9 cellular contexts compared by ENCODE assay signal in genomic region chr18:813405-814071, GRCh38. TPM values are rescaled to one million over a fixed set of nuclear protein-coding genes. Genes with fewer than 3 reads are reported as not detected.
DNase-seq lines count a peak whose midpoint lies in the region; ATAC-seq, FAIRE-seq and TF ChIP-seq lines count a peak whose summit lies in the region.
"Had no signal": no experiment of that assay in that cellular context is flagged by ENCODE, and none has a peak within 500 bp of the region (broad histone marks: within the 10 kb centered on the region; RNA-seq: fewer than 3 reads in every experiment).

No MANE protein-coding gene starts in this region.

- H2AFZ ChIP-seq in GM23248: peak overlapping the region; percentile 87
- H2AFZ ChIP-seq in endothelial cell of umbilical vein (ENCODE audit: low read depth, low read length): no peak overlapping the region

- no peaks in the 10 kb centered on the region for H3K36me3 ChIP-seq in GM23248 (ENCODE audit: low read depth)
- H3K36me3 ChIP-seq in SJCRH30: no peaks in the 10 kb centered on the region
- no peaks in the 10 kb centered on the region for H3K36me3 ChIP-seq in endothelial cell of umbilical vein (ENCODE audit: control insufficient read depth in 2 of 2, extremely low read depth in 1 of 2, insufficient read depth in 2 of 2, low read length in 2 of 2)
- H3K36me3 ChIP-seq in sigmoid colon: no peaks in the 10 kb centered on the region
- H3K36me3 ChIP-seq in adrenal gland (replicated peaks in 1 of 2): no peaks in the 10 kb centered on the region

- H3K9ac ChIP-seq in GM23248 (no peak overlapping the region; the same call in 1 of the 2 replicates), endothelial cell of umbilical vein (replicated peaks; ENCODE audit: extremely low read depth, insufficient read depth, low read length) (peak overlapping the region; percentile 89)

- intact Hi-C loops in endothelial cell of umbilical vein (cut with micrococcal nuclease): loop anchor here (1.0 to 2.0 kb wide), 2 partner anchors 17 to 35 kb away; no protein-coding TSS in a partner anchor
- intact Hi-C loops in sigmoid colon (cut with DNase I): loop anchor here (5.0 to 10.0 kb wide), 2 partner anchors 101 to 549 kb away; partner anchors contain the start of genes ENOSF1 and THOC1
- intact Hi-C loops in adrenal gland (cut with DNase I): loop anchor here in 1 of 2 donors (5.0 kb wide), 1 partner anchor 71 kb away; no protein-coding TSS in a partner anchor

- dilution Hi-C loops in endothelial cell of umbilical vein (cut with MboI; ENCODE audit: extremely low pct_ligation_motif_present, low sequenced_read_pairs): no loop called here

- H3K27ac ChIP-seq in GM23248 (no peak overlapping the region), SJCRH30 (no peak overlapping the region), endothelial cell of umbilical vein (ENCODE audit: insufficient read depth, low read depth, low read length) (peak overlapping the region; percentile 90), sigmoid colon (peak overlapping the region; percentile 95 to 97 (median 97)), adrenal gland (peak overlapping the region in 2 of 5 donors; percentile 95 to 98)

- TF ChIP-seq POLR2A in endothelial cell of umbilical vein (IDR thresholded peaks at IDR 0.05; ENCODE audit: low read depth, low read length) (no peak), sigmoid colon (IDR thresholded peaks at IDR 0.05) (no peak), adrenal gland (IDR thresholded peaks at IDR 0.05) (no peak)

- in situ Hi-C loops in GM23248 (cut with MboI): no loop called here

- no peak for TF ChIP-seq CTCF in endothelial cell of umbilical vein (IDR thresholded peaks at IDR 0.05; ENCODE audit: extremely low read depth in 1 of 2, insufficient read depth in 1 of 2, low read depth in 1 of 2, low read length in 2 of 2)
- no peak for TF ChIP-seq CTCF in sigmoid colon (IDR thresholded peaks at IDR 0.05)
- no peak for TF ChIP-seq CTCF in adrenal gland (IDR thresholded peaks at IDR 0.05)

- H3K9me1 ChIP-seq in endothelial cell of umbilical vein (replicated peaks; ENCODE audit: control insufficient read depth, extremely low read depth, insufficient read depth, low read length): no peaks in the 10 kb centered on the region

- H4K20me1 ChIP-seq in GM23248 (ENCODE audit: insufficient read depth) (0 out of 2 replicates have a peak, but pooled peaks cover 8% of the 10 kb centered on the region), endothelial cell of umbilical vein (replicated peaks; ENCODE audit: control insufficient read depth, extremely low read depth, insufficient read depth, low read length) (peaks cover 2% of the 10 kb centered on the region)

- DNase-seq in GM23248: no peak
- no peak for DNase-seq in SJCRH30
- DNase-seq in endothelial cell of umbilical vein (ENCODE audit: low read depth, low spot score): no peak
- DNase-seq in sigmoid colon: no peak
- no peak for DNase-seq in adrenal gland
- no peak for DNase-seq in iPS-NIHi11 (ENCODE audit: low spot score)
- DNase-seq: NCI-H1092 had no signal

- no TSS peak for BruUV-seq in endothelial cell of umbilical vein (replicated peaks; lab: Mats Ljungman, UMichigan)

- peaks cover 19% of the 10 kb centered on the region for H3K4me1 ChIP-seq in GM23248 (ENCODE audit: insufficient read depth)
- H3K4me1 ChIP-seq in SJCRH30: peaks cover 4% of the 10 kb centered on the region
- H3K4me1 ChIP-seq in endothelial cell of umbilical vein (ENCODE audit: control insufficient read depth, extremely low read depth, insufficient read depth, low read length): peaks cover 39% of the 10 kb centered on the region
- peaks cover 0 to 31% (median 16%) of the 10 kb centered on the region in 4 donors for H3K4me1 ChIP-seq in sigmoid colon
- peaks cover 0 to 27% of the 10 kb centered on the region in 2 donors for H3K4me1 ChIP-seq in adrenal gland (replicated peaks in 1 of 2)

- peak; percentile 67 for FAIRE-seq in endothelial cell of umbilical vein (lab: Jason Lieb, UNC)

- H3K9me3 ChIP-seq in GM23248 (ENCODE audit: low read depth) (no peaks in the 10 kb centered on the region), SJCRH30 (replicated peaks) (no peaks in the 10 kb centered on the region), endothelial cell of umbilical vein (replicated peaks; ENCODE audit: control insufficient read depth, insufficient read depth, low read length) (no peaks in the 10 kb centered on the region), sigmoid colon (no peaks in the 10 kb centered on the region), adrenal gland (replicated peaks in 1 of 3) (no peaks in the 10 kb centered on the region)

- H3K27me3 ChIP-seq in GM23248 (replicated peaks; ENCODE audit: insufficient read depth) (no peaks in the 10 kb centered on the region), SJCRH30 (no peaks in the 10 kb centered on the region), endothelial cell of umbilical vein (ENCODE audit: control insufficient read depth in 2 of 2, insufficient read depth in 2 of 2, low read length in 2 of 2) (no peaks in the 10 kb centered on the region), sigmoid colon (no peaks in the 10 kb centered on the region), adrenal gland (no peaks in the 10 kb centered on the region)

- H3K4me2 ChIP-seq in GM23248 (ENCODE audit: unreplicated experiment) (no peak overlapping the region), endothelial cell of umbilical vein (ENCODE audit: insufficient read depth, low read length) (peak overlapping the region; percentile 75)

- CTCF ChIA-PET in endothelial cell of umbilical vein (lab: Charles Lee): interaction anchor here (0.7 to 9.3 kb wide), 11 partner anchors 12 to 106 kb away, joined by 3 to 138 read pairs (median 6); partner anchors contain the start of gene ENOSF1

- POLR2A ChIA-PET in endothelial cell of umbilical vein (lab: Charles Lee): interaction anchor here (1.0 to 2.0 kb wide), 3 partner anchors 17 to 19 kb away, joined by 3 to 9 read pairs (median 5); no protein-coding TSS in a partner anchor

- WGBS in GM23248 (ENCODE audit: low coverage in 1 of 2, low lambda C conversion rate in 2 of 2, missing lambda C conversion rate in 2 of 2), 2 experiments: 78 to 83% methylated on average over 11 of the region's 11 CpGs
- WGBS in sigmoid colon, 2 donors: 45 to 85% methylated on average over 11 of the region's 11 CpGs
- 62 to 77% (median 64%) methylated on average over 11 of the region's 11 CpGs for WGBS in adrenal gland, 4 donors

- H3K79me2 ChIP-seq in GM23248 (ENCODE audit: insufficient read depth): peaks cover 33% of the 10 kb centered on the region
- H3K79me2 ChIP-seq in endothelial cell of umbilical vein (ENCODE audit: control insufficient read depth, insufficient read depth, low read length): peaks cover 35% of the 10 kb centered on the region

- H3F3A ChIP-seq in GM23248 (ENCODE audit: insufficient read depth): peaks cover 17% of the 10 kb centered on the region

- no peak for ATAC-seq in HG02759 (IDR thresholded peaks at IDR 0.05; ENCODE audit: unreplicated experiment)
- no peak for ATAC-seq in GM21423 (IDR thresholded peaks at IDR 0.05; ENCODE audit: unreplicated experiment)

- H3K4me3 ChIP-seq in GM23248 (0 out of 2 replicates have a peak overlapping the region, but pooled peaks have one; percentile 94), SJCRH30 (peak overlapping the region; percentile 100), endothelial cell of umbilical vein (replicated peaks in 1 of 3; ENCODE audit: insufficient read depth in 1 of 3, low read depth in 1 of 3, low read length in 3 of 3) (peak overlapping the region in 1 of 3 experiments; percentile 99), sigmoid colon (peak overlapping the region in 3 of 4 donors; percentile 82 to 94 (median 93)), adrenal gland (peak overlapping the region in 1 of 4 donors; percentile 88)

- H3K9me2 ChIP-seq in GM23248 (ENCODE audit: insufficient read depth): no peaks in the 10 kb centered on the region

- no peak for TF ChIP-seq EP300 in sigmoid colon (IDR thresholded peaks at IDR 0.05)

TF ChIP-seq in endothelial cell of umbilical vein, 7 proteins besides CTCF, POLR2A, EP300 and RAD21:
- TF ChIP-seq GATA2 (IDR thresholded peaks at IDR 0.05; ENCODE audit: insufficient read depth, insufficient read length, low read depth, low read length) (peak; percentile 84), JUN (IDR thresholded peaks at IDR 0.05; ENCODE audit: borderline replicate concordance, insufficient read depth, insufficient read length, low read depth) (peak; percentile 52), EZH2 (IDR thresholded peaks at IDR 0.05; ENCODE audit: borderline replicate concordance, low read depth, low read length, severe bottlenecking) (no peak), FOS (IDR thresholded peaks at IDR 0.05; ENCODE audit: borderline replicate concordance, insufficient read depth, low read length) (peak; percentile 66), POLR2AphosphoS5 (IDR thresholded peaks at IDR 0.05; ENCODE audit: insufficient read depth, low read depth, low read length) (no peak)
- TF ChIP-seq, protein P1, sequence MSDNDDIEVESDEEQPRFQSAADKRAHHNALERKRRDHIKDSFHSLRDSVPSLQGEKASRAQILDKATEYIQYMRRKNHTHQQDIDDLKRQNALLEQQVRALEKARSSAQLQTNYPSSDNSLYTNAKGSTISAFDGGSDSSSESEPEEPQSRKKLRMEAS (IDR thresholded peaks at IDR 0.05; ENCODE audit: insufficient read depth, insufficient read length): no peak

RNA-seq across cellular contexts. Expression of gene YES1, which starts 1.5 kb away (rescaled TPM):
- 89.9 and 91.6 TPM in 2 replicates for total RNA-seq in GM23248 (2014; rRNA removed; shearing (Covaris generic))
- 23.6 and 23.8 TPM in 2 replicates for polyA plus RNA-seq in GM23248 (2016; fragmentation: Nextera tagmentation; extraction: Ambion mirVana)
- 151 and 185 TPM in 2 replicates for total RNA-seq in SJCRH30 (2014; rRNA removed; shearing (Covaris generic))
- total RNA-seq in endothelial cell of umbilical vein: 79.5 and 92.3 TPM in 2 replicates
- polyA plus RNA-seq in endothelial cell of umbilical vein: 12.6 and 16.5 TPM in 2 replicates
- polyA plus RNA-seq in endothelial cell of umbilical vein (2011; cell fraction: cytosol; rRNA removed): 21.8 TPM in 2 replicates
- 21.1 and 22.8 TPM in 2 replicates for polyA plus RNA-seq in endothelial cell of umbilical vein (2011; cell fraction: nucleus; rRNA removed)
- 33.8 and 60.1 TPM in 2 replicates for polyA plus RNA-seq in endothelial cell of umbilical vein (2012)
- polyA minus RNA-seq in endothelial cell of umbilical vein: 44.8 and 59.8 TPM in 2 replicates
- polyA minus RNA-seq in endothelial cell of umbilical vein (2011; cell fraction: cytosol; rRNA and poly(A)+ RNA removed): 20.6 TPM
- polyA minus RNA-seq in endothelial cell of umbilical vein (2011; cell fraction: nucleus; rRNA and poly(A)+ RNA removed): 15.7 and 28.6 TPM in 2 replicates
- 100 to 1,000 TPM; 105 to 146 (median 114) TPM for total RNA-seq in sigmoid colon
- 10 to 100 TPM; 27.6 to 60.6 (median 31.8) TPM for polyA plus RNA-seq in sigmoid colon
- total RNA-seq in adrenal gland: 10 to 100 TPM; 35.3 to 84.1 (median 49.5) TPM
- polyA plus RNA-seq in adrenal gland: 10 to 100 TPM; 11.5 to 33.1 (median 14.4) TPM

Comparison
In these comparisons a context has a peak if more than half of its experiments do, and no peak if none do; other contexts are left out.
1. H3K27ac ChIP-seq: peak in endothelial cell of umbilical vein (single experiment) and sigmoid colon (4 of 4); none in GM23248 (single experiment) and SJCRH30 (single experiment).